In genomic region chr2:660029-660428, GRCh38 we compare ENCODE assay signal across 32 cellular contexts.
"Had no signal": no experiment of that assay in that cellular context is flagged by ENCODE, and none has a peak within 500 bp of the region (broad histone marks: within the 10 kb centered on the region; RNA-seq: fewer than 3 reads in every experiment).

No MANE protein-coding gene starts in this region.

- H3K36me3 ChIP-seq: adrenal gland had no signal

- H3K9me3 ChIP-seq: adrenal gland, body of pancreas had no signal

- H3K27ac Mint-ChIP-seq: activated CD4-positive, alpha-beta memory T cell treated with anti-CD3 and anti-CD28 coated beads for 36 hours; activated CD4-positive, alpha-beta T cell treated with anti-CD3 and anti-CD28 coated beads for 36 hours; activated CD4-positive, alpha-beta T cell treated with anti-CD3 and anti-CD28 coated beads, Interleukin-2, amount 10 ng/mL, durations not matched to agents 24 days and 14 days; activated CD8-positive, alpha-beta memory T cell treated with anti-CD3 and anti-CD28 coated beads, Interleukin-2, amount 10 ng/mL, durations not matched to agents 7 days and 5 days; activated CD8-positive, alpha-beta T cell treated with anti-CD3 and anti-CD28 coated beads, Interleukin-2, amount 10 ng/mL, durations not matched to agents 7 days and 5 days; activated naive CD4-positive, alpha-beta T cell treated with anti-CD3 and anti-CD28 coated beads for 36 hours; activated naive CD8-positive, alpha-beta T cell treated with anti-CD3 and anti-CD28 coated beads for 36 hours; activated naive CD8-positive, alpha-beta T cell treated with anti-CD3 and anti-CD28 coated beads, Interleukin-2, amount 50 U/mL, for 24 hours; activated T-helper 1 cell treated with anti-CD3 and anti-CD28 coated beads, Interleukin-12 subunit alpha, Interleukin-12 subunit beta, Interleukin-2, Interleukin-4 antibody, amounts not matched to agents 30 ng/mL and 10 ng/mL and 1 ng/mL, durations not matched to agents 14 hours and 24 hours and 36 hours; activated T-helper 2 cell treated with anti-CD3 and anti-CD28 coated beads, Interferon-gamma antibody, Interleukin-2, Interleukin-4, amounts not matched to agents 10 μg/mL and 5 μg/mL and 100 μg/mL, durations not matched to agents 14 hours and 24 hours and 36 hours; effector memory CD8-positive, alpha-beta T cell had no signal

- FAIRE-seq: colon, endometrium, frontal cortex had no signal

- DNase-seq: activated CD4-positive, alpha-beta memory T cell treated with anti-CD3 and anti-CD28 coated beads for 36 hours; activated CD4-positive, alpha-beta T cell treated with anti-CD3 and anti-CD28 coated beads for 36 hours; activated CD4-positive, alpha-beta T cell treated with anti-CD3 and anti-CD28 coated beads, Interleukin-2, amount 10 ng/mL, durations not matched to agents 24 days and 14 days; activated CD4-positive, CD25-positive, alpha-beta regulatory T cell; activated CD4-positive, CD25-positive, alpha-beta regulatory T cell treated with anti-CD3 and anti-CD28 coated beads, Interleukin-2, amount 50 U/mL, for 72 hours; activated CD8-positive, alpha-beta memory T cell treated with anti-CD3 and anti-CD28 coated beads, Interleukin-2, amount 10 ng/mL, durations not matched to agents 7 days and 5 days; activated CD8-positive, alpha-beta memory T cell treated with anti-CD3 and anti-CD28 coated beads, Interleukin-2, amount 50 U/mL, for 4 hours; activated CD8-positive, alpha-beta T cell treated with anti-CD3 and anti-CD28 coated beads, Interleukin-2, amount 10 ng/mL, durations not matched to agents 7 days and 5 days; activated effector memory CD4-positive, alpha-beta T cell treated with anti-CD3 and anti-CD28 coated beads, Interleukin-2, amount 50 U/mL, for 16 hours; activated naive CD4-positive, alpha-beta T cell treated with anti-CD3 and anti-CD28 coated beads for 36 hours; activated naive CD8-positive, alpha-beta T cell treated with anti-CD3 and anti-CD28 coated beads for 36 hours; activated naive CD8-positive, alpha-beta T cell treated with anti-CD3 and anti-CD28 coated beads, Interleukin-2, amount 50 U/mL, for 24 hours; activated T-cell treated with anti-CD3 and anti-CD28 coated beads, Interleukin-2, amount 50 U/mL, for 1 hour; activated T-cell treated with anti-CD3 and anti-CD28 coated beads, Interleukin-2, amount 50 U/mL, for 48 hours; amygdala; aorta; body of pancreas; caudate nucleus; cortex of kidney; dermis blood vessel endothelial cell; effector CD4-positive, alpha-beta T cell; effector memory CD8-positive, alpha-beta T cell; head of caudate nucleus; T-helper 2 cell had no signal

- H3K27me3 Mint-ChIP-seq: activated CD4-positive, alpha-beta T cell treated with anti-CD3 and anti-CD28 coated beads for 36 hours; activated naive CD4-positive, alpha-beta T cell treated with anti-CD3 and anti-CD28 coated beads, Interleukin-2, amount 50 U/mL, for 24 hours; activated naive CD8-positive, alpha-beta T cell treated with anti-CD3 and anti-CD28 coated beads for 36 hours; activated naive CD8-positive, alpha-beta T cell treated with anti-CD3 and anti-CD28 coated beads, Interleukin-2, amount 50 U/mL, for 24 hours had no signal

- H3K27ac ChIP-seq: adrenal gland, body of pancreas had no signal

- H3K4me3 ChIP-seq: adrenal gland, body of pancreas had no signal

- ATAC-seq: activated CD4-positive, alpha-beta T cell treated with anti-CD3 and anti-CD28 coated beads for 36 hours; activated CD8-positive, alpha-beta memory T cell treated with anti-CD3 and anti-CD28 coated beads, Interleukin-2, amount 10 ng/mL, durations not matched to agents 7 days and 5 days; activated CD8-positive, alpha-beta T cell treated with anti-CD3 and anti-CD28 coated beads, Interleukin-2, amount 10 ng/mL, durations not matched to agents 7 days and 5 days; activated naive CD8-positive, alpha-beta T cell treated with anti-CD3 and anti-CD28 coated beads, Interleukin-2, amount 50 U/mL, for 24 hours; body of pancreas; effector memory CD8-positive, alpha-beta T cell; esophagus mucosa had no signal

- H3K4me1 ChIP-seq: adrenal gland, body of pancreas had no signal

- H3K4me3 Mint-ChIP-seq: activated CD4-positive, alpha-beta memory T cell treated with anti-CD3 and anti-CD28 coated beads for 36 hours; activated CD4-positive, alpha-beta T cell treated with anti-CD3 and anti-CD28 coated beads for 36 hours; activated CD4-positive, alpha-beta T cell treated with anti-CD3 and anti-CD28 coated beads, Interleukin-2, amount 10 ng/mL, durations not matched to agents 24 days and 14 days; activated CD8-positive, alpha-beta memory T cell treated with anti-CD3 and anti-CD28 coated beads, Interleukin-2, amount 10 ng/mL, durations not matched to agents 7 days and 5 days; activated CD8-positive, alpha-beta T cell treated with anti-CD3 and anti-CD28 coated beads, Interleukin-2, amount 10 ng/mL, durations not matched to agents 7 days and 5 days; activated naive CD4-positive, alpha-beta T cell treated with anti-CD3 and anti-CD28 coated beads for 36 hours; activated naive CD4-positive, alpha-beta T cell treated with anti-CD3 and anti-CD28 coated beads, Interleukin-2, amount 50 U/mL, for 24 hours; activated naive CD8-positive, alpha-beta T cell treated with anti-CD3 and anti-CD28 coated beads for 36 hours; activated naive CD8-positive, alpha-beta T cell treated with anti-CD3 and anti-CD28 coated beads, Interleukin-2, amount 50 U/mL, for 24 hours; activated T-helper 1 cell treated with anti-CD3 and anti-CD28 coated beads, Interleukin-12 subunit alpha, Interleukin-12 subunit beta, Interleukin-2, Interleukin-4 antibody, amounts not matched to agents 30 ng/mL and 10 ng/mL and 1 ng/mL, durations not matched to agents 14 hours and 24 hours and 36 hours; effector memory CD8-positive, alpha-beta T cell had no signal

- H3K27me3 ChIP-seq: adrenal gland, body of pancreas had no signal
